ENCODE assay signal across 1 cellular context in genomic region chr12:124720687-124721500, GRCh38.
TF ChIP-seq lines count a peak whose summit lies in the region.

No MANE protein-coding gene starts in this region.

TF ChIP-seq in HEK293, 187 proteins besides CTCF, POLR2A, EP300 and RAD21 (continued from another document):
- TF ChIP-seq ZNF214 (tag by site-specific recombination; IDR thresholded peaks at IDR 0.05; ENCODE audit: borderline replicate concordance) (no peak), HOXC10 (CRISPR knock-in tag; IDR thresholded peaks at IDR 0.05) (peak; percentile 70; the same call in 1 of the 2 replicates), ZNF223 (tag by site-specific recombination; IDR thresholded peaks at IDR 0.05) (no peak), ZNF37A (tag by site-specific recombination; IDR thresholded peaks at IDR 0.05) (no peak), ZSCAN16 (tag by site-specific recombination; IDR thresholded peaks at IDR 0.05) (peak; percentile 88), SCRT1 (tag by site-specific recombination; IDR thresholded peaks at IDR 0.05; ENCODE audit: borderline replicate concordance) (no peak), ELK4 (IDR thresholded peaks at IDR 0.05; ENCODE audit: borderline replicate concordance, low read depth, low read length) (no peak), ZNF664 (tag by site-specific recombination; IDR thresholded peaks at IDR 0.05) (peak; percentile 17; the same call in 1 of the 2 replicates), ZNF302 (tag by site-specific recombination; IDR thresholded peaks at IDR 0.05; ENCODE audit: low read depth) (no peak), ZNF639 (tag by site-specific recombination; IDR thresholded peaks at IDR 0.05) (peak; percentile 73), ZNF555 (tag by site-specific recombination; conservative IDR thresholded peaks at IDR 0.05) (no peak), ZNF776 (tag by site-specific recombination; IDR thresholded peaks at IDR 0.05; ENCODE audit: borderline replicate concordance) (no peak), ZBTB17 (tag by site-specific recombination; IDR thresholded peaks at IDR 0.05) (peak; percentile 86), ZNF398 (tag by site-specific recombination; IDR thresholded peaks at IDR 0.05) (peak; percentile 85), ZNF707 (tag by site-specific recombination; IDR thresholded peaks at IDR 0.05) (no peak), ZNF350 (tag by site-specific recombination; IDR thresholded peaks at IDR 0.05) (no peak), ZNF19 (tag by site-specific recombination; IDR thresholded peaks at IDR 0.05; ENCODE audit: low read depth) (no peak), KLF10 (tag by site-specific recombination; IDR thresholded peaks at IDR 0.05) (peak; percentile 95), ZSCAN5A (tag by site-specific recombination; IDR thresholded peaks at IDR 0.05) (0 out of 2 replicates have a peak, but pooled peaks have one; percentile 51), ZNF549 (tag by site-specific recombination; IDR thresholded peaks at IDR 0.05) (no peak), ZNF266 (tag by site-specific recombination; IDR thresholded peaks at IDR 0.05; ENCODE audit: low read depth) (no peak), ZNF114 (tag by site-specific recombination; IDR thresholded peaks at IDR 0.05) (no peak), ZNF239 (tag by site-specific recombination; IDR thresholded peaks at IDR 0.05) (0 out of 2 replicates have a peak, but pooled peaks have one; percentile 56), PRDM1 (tag by site-specific recombination; IDR thresholded peaks at IDR 0.05) (no peak), ZBTB48 (tag by site-specific recombination; IDR thresholded peaks at IDR 0.05) (peak; percentile 58), GLI4 (tag by site-specific recombination; IDR thresholded peaks at IDR 0.05) (no peak), PBX3 (CRISPR knock-in tag; IDR thresholded peaks at IDR 0.05) (peak; percentile 50; the same call in 1 of the 2 replicates), ZNF518A (tag by site-specific recombination; conservative IDR thresholded peaks at IDR 0.05; ENCODE audit: low read depth) (peak; percentile 57), ZNF521 (tag by site-specific recombination; IDR thresholded peaks at IDR 0.05) (no peak), ZNF48 (tag by site-specific recombination; IDR thresholded peaks at IDR 0.05) (no peak), ZNF354C (tag by site-specific recombination; IDR thresholded peaks at IDR 0.05; ENCODE audit: borderline replicate concordance, low read depth) (no peak), ZNF660 (tag by site-specific recombination; IDR thresholded peaks at IDR 0.05) (peak; percentile 81), MZF1 (tag by site-specific recombination; IDR thresholded peaks at IDR 0.05; ENCODE audit: borderline replicate concordance) (peak; percentile 99), ZNF433 (tag by site-specific recombination; IDR thresholded peaks at IDR 0.05; ENCODE audit: low read depth) (no peak), RBAK (tag by site-specific recombination; IDR thresholded peaks at IDR 0.05) (no peak), ZNF560 (tag by site-specific recombination; IDR thresholded peaks at IDR 0.05; ENCODE audit: borderline replicate concordance) (no peak), ZNF654 (tag by site-specific recombination; IDR thresholded peaks at IDR 0.05; ENCODE audit: low read depth) (no peak; the same call in none of the 2 replicates), YY1 (tag by site-specific recombination; IDR thresholded peaks at IDR 0.05) (no peak), ZNF670 (tag by site-specific recombination; IDR thresholded peaks at IDR 0.05; ENCODE audit: low read depth) (no peak), GLIS2 (tag by site-specific recombination; IDR thresholded peaks at IDR 0.05) (peak; percentile 60), ZSCAN30 (tag by site-specific recombination; IDR thresholded peaks at IDR 0.05) (peak; percentile 43; the same call in 1 of the 2 replicates), ZNF324 (tag by site-specific recombination; IDR thresholded peaks at IDR 0.05) (peak; percentile 94), ZNF155 (tag by site-specific recombination; IDR thresholded peaks at IDR 0.05) (no peak), ZFP69B (tag by site-specific recombination; IDR thresholded peaks at IDR 0.05) (peak; percentile 68; the same call in 1 of the 2 replicates), ZBTB7A (tag by site-specific recombination; IDR thresholded peaks at IDR 0.05; ENCODE audit: low read depth) (no peak), ZNF621 (tag by site-specific recombination; IDR thresholded peaks at IDR 0.05) (no peak), ZBTB49 (tag by site-specific recombination; IDR thresholded peaks at IDR 0.05; ENCODE audit: low read depth) (no peak), ZNF624 (tag by site-specific recombination; IDR thresholded peaks at IDR 0.05) (no peak), ZNF211 (tag by site-specific recombination; IDR thresholded peaks at IDR 0.05; ENCODE audit: low read depth) (no peak), ZNF449 (tag by site-specific recombination; IDR thresholded peaks at IDR 0.05) (no peak; the same call in 1 of the 2 replicates), ZFHX2 (tag by site-specific recombination; conservative IDR thresholded peaks at IDR 0.05) (no peak)
